In genomic region chr20:21234324-21234723, GRCh38 we compare ENCODE assay signal across 19 cellular contexts.
A peak's percentile ranks its signal among the peaks of the same experiment; 100 is the strongest.
DNase-seq lines count a peak whose midpoint lies in the region; ATAC-seq and TF ChIP-seq lines count a peak whose summit lies in the region.
"Had no signal": no experiment of that assay in that cellular context is flagged by ENCODE, and none has a peak within 500 bp of the region (broad histone marks: within the 10 kb centered on the region; RNA-seq: fewer than 3 reads in every experiment).

No MANE protein-coding gene starts in this region.

- peak; percentile 90 for DNase-seq in DMS79 treated with DMSO at 0.1 percent for 48 hours (lab: John Stamatoyannopoulos, UW)
- peak; percentile 53 for DNase-seq in globus pallidus (ENCODE audit: low spot score)
- DNase-seq in putamen (ENCODE audit: low spot score): peak; percentile 5
- no peak for DNase-seq in Kasumi-1 (lab: John Stamatoyannopoulos, UW)
- no peak for DNase-seq in activated naive CD4-positive, alpha-beta T cell treated with anti-CD3 and anti-CD28 coated beads, Interleukin-2, amount 10 ng/mL, durations not matched to agents 7 days and 5 days
- DNase-seq in mammary epithelial cell: no peak
- DNase-seq: CD4-positive, alpha-beta memory T cell; EL; KBM-7; NCI-H2171 treated with DMSO at 0.1 percent for 48 hours; NCI-H446 treated with DMSO at 0.1 percent for 48 hours; NK-92 treated with Interleukin-12 subunit alpha and Interleukin-12 subunit beta, amount 100 ng/mL, for 24 hours; Peyer's patch had no signal

- no peaks in the 10 kb centered on the region for H4K20me1 ChIP-seq in mammary epithelial cell (ENCODE audit: insufficient read depth, low read length)
- H4K20me1 ChIP-seq: BLaER1 had no signal

- no peak for ATAC-seq in GM18498 (IDR thresholded peaks at IDR 0.05; ENCODE audit: unreplicated experiment)
- ATAC-seq: A549, GM12878, HepG2 had no signal

- dilution Hi-C loops in mammary epithelial cell (cut with HindIII; ENCODE audit: low sequenced_read_pairs): no loop called here

- no peak overlapping the region for H3K4me3 Mint-ChIP-seq in activated naive CD4-positive, alpha-beta T cell treated with anti-CD3 and anti-CD28 coated beads, Interleukin-2, amount 10 ng/mL, durations not matched to agents 7 days and 5 days
- H3K4me3 Mint-ChIP-seq: CD4-positive, alpha-beta memory T cell had no signal

- peaks cover 6% of the 10 kb centered on the region for H3K4me1 ChIP-seq in mammary epithelial cell (ENCODE audit: insufficient read depth, low read length)
- H3K4me1 ChIP-seq: BLaER1, Peyer's patch had no signal

- TF ChIP-seq CTCF in VCaP (conservative IDR thresholded peaks at IDR 0.05) (no peak), mammary epithelial cell (conservative IDR thresholded peaks at IDR 0.05 in 1 of 2, IDR thresholded peaks at IDR 0.05 in 1 of 2; ENCODE audit: extremely low read depth in 1 of 2, insufficient read depth in 1 of 2, low read depth in 1 of 2, low read length in 2 of 2) (no peak)

- no peak overlapping the region for H3K9ac ChIP-seq in mammary epithelial cell (ENCODE audit: insufficient read depth, low read length)
- H3K9ac ChIP-seq: BLaER1 had no signal

- no peaks in the 10 kb centered on the region for H3K27me3 ChIP-seq in mammary epithelial cell (ENCODE audit: insufficient read depth, low read length)
- H3K27me3 ChIP-seq: BLaER1, Peyer's patch had no signal

- H3K79me2 ChIP-seq in mammary epithelial cell (ENCODE audit: insufficient read depth, low read length): no peaks in the 10 kb centered on the region

- WGBS in mammary epithelial cell (ENCODE audit: low coverage, missing lambda C conversion rate): 96% methylated on average over 5 of the region's 5 CpGs

- intact Hi-C loops in mammary epithelial cell (cut with micrococcal nuclease): loop anchor here (10.0 kb wide), 1 partner anchor 180 kb away; no protein-coding TSS in a partner anchor

- no peak overlapping the region for H2AFZ ChIP-seq in mammary epithelial cell (ENCODE audit: low read depth, low read length)

- in situ Hi-C loops in mammary epithelial cell (cut with MboI; ENCODE audit: low sequenced_read_pairs in 2 of 2): loop anchor here (5.0 to 25.0 kb wide), 3 partner anchors 268 to 372 kb away; no protein-coding TSS in a partner anchor

- H3K27ac Mint-ChIP-seq in activated naive CD4-positive, alpha-beta T cell treated with anti-CD3 and anti-CD28 coated beads, Interleukin-2, amount 10 ng/mL, durations not matched to agents 7 days and 5 days: no peak overlapping the region
- H3K27ac Mint-ChIP-seq: CD4-positive, alpha-beta memory T cell had no signal

- no peak overlapping the region for H3K4me3 ChIP-seq in mammary epithelial cell (replicated peaks in 1 of 3; ENCODE audit: insufficient read depth in 1 of 3, low read depth in 2 of 3, low read length in 3 of 3)
- H3K4me3 ChIP-seq: A549, BLaER1, GM12878, Peyer's patch had no signal

- no peaks in the 10 kb centered on the region for H3K9me3 ChIP-seq in mammary epithelial cell (replicated peaks; ENCODE audit: insufficient read depth, low read length)
- H3K9me3 ChIP-seq: A549, BLaER1, Peyer's patch had no signal

- no peaks in the 10 kb centered on the region for H3K27me3 Mint-ChIP-seq in activated naive CD4-positive, alpha-beta T cell treated with anti-CD3 and anti-CD28 coated beads, Interleukin-2, amount 10 ng/mL, durations not matched to agents 7 days and 5 days
- H3K27me3 Mint-ChIP-seq: CD4-positive, alpha-beta memory T cell had no signal

- H3K36me3 Mint-ChIP-seq in activated naive CD4-positive, alpha-beta T cell treated with anti-CD3 and anti-CD28 coated beads, Interleukin-2, amount 10 ng/mL, durations not matched to agents 7 days and 5 days: no peaks in the 10 kb centered on the region

- H3K4me1 Mint-ChIP-seq in activated naive CD4-positive, alpha-beta T cell treated with anti-CD3 and anti-CD28 coated beads, Interleukin-2, amount 10 ng/mL, durations not matched to agents 7 days and 5 days: peaks cover 2% of the 10 kb centered on the region

- H3K27ac ChIP-seq in VCaP (peak overlapping the region; percentile 64; the same call in 1 of the 2 replicates), mammary epithelial cell (ENCODE audit: insufficient read depth, low read depth, low read length) (no peak overlapping the region)
- H3K27ac ChIP-seq: A549, BLaER1, Peyer's patch had no signal

- H3K9me3 Mint-ChIP-seq in activated naive CD4-positive, alpha-beta T cell treated with anti-CD3 and anti-CD28 coated beads, Interleukin-2, amount 10 ng/mL, durations not matched to agents 7 days and 5 days: no peaks in the 10 kb centered on the region
- H3K9me3 Mint-ChIP-seq: CD4-positive, alpha-beta memory T cell had no signal

- BruUV-seq in mammary epithelial cell (replicated peaks; lab: Mats Ljungman, UMichigan): no TSS peak

- no peaks in the 10 kb centered on the region for H3K36me3 ChIP-seq in mammary epithelial cell (ENCODE audit: insufficient read depth, low read length)

- CTCF ChIA-PET in activated naive CD4-positive, alpha-beta T cell treated with anti-CD3 and anti-CD28 coated beads, Interleukin-2, amount 10 ng/mL, durations not matched to agents 7 days and 5 days (lab: Charles Lee): interaction anchor here (0.6 to 8.9 kb wide), 16 partner anchors 8 to 485 kb away, joined by 3 to 212 read pairs (median 5); no protein-coding TSS in a partner anchor
- CTCF ChIA-PET in mammary epithelial cell (lab: Charles Lee; ENCODE audit: low non-redundant PET): no interaction called here

- H3K4me2 ChIP-seq in mammary epithelial cell (ENCODE audit: insufficient read depth, low read depth, low read length): no peak overlapping the region
- H3K4me2 ChIP-seq: A549, BLaER1 had no signal

Comparison
In these comparisons a context has a peak if more than half of its experiments do, and no peak if none do; other contexts are left out.
1. DNase-seq: peak in DMS79 treated with DMSO at 0.1 percent for 48 hours (single experiment), globus pallidus (single experiment) and putamen (single experiment); none in Kasumi-1 (0 of 2), activated naive CD4-positive, alpha-beta T cell treated with anti-CD3 and anti-CD28 coated beads, Interleukin-2, amount 10 ng/mL, durations not matched to agents 7 days and 5 days (single experiment) and mammary epithelial cell (single experiment).